ENCODE assay signal across 13 cellular contexts in the genomic region with DNA sequence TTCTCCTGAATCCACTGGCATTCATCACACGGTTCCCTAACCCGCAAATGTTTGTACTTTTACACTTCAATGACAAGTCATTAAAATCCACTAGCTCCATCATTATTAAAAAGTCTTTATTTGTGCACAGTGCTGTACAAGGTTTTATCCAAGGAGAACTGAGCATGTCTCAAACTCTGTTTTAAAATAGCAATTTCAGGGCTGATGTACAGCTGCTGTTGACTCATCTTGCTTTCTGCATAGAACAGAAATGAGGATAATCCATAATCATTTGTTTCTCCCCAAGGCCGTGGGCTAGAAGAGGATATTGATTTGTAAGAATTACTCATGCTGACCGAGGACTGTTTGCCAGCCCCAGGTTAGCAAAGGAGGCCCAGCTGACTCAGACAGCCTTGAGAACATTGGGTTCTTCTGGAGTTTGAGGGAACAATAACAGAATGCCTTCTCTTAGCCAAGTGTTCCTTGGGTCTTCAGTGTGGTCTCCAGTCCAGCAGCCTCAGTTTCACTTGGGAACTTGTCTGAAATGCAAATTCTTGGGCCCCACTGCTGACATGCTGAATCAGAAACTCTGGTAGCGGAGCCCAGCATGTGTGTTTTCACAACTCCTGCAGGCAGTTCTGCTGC.
DNase-seq lines count a peak whose midpoint lies in the region; ATAC-seq, FAIRE-seq and TF ChIP-seq lines count a peak whose summit lies in the region.
"Had no signal": no experiment of that assay in that cellular context is flagged by ENCODE, and none has a peak within 500 bp of the region (broad histone marks: within the 10 kb centered on the region; RNA-seq: fewer than 3 reads in every experiment).

No MANE protein-coding gene starts in this region.

- H3K4me2 ChIP-seq in GM23338, result 0 out of 2 replicates have a peak overlapping the region, but pooled peaks have one; percentile 55

- no peak overlapping the region for H3K27ac ChIP-seq in GM23338 (ENCODE audit: low read depth)
- peak overlapping the region in 1 of 4 donors; percentile 20 for H3K27ac ChIP-seq in pancreas
- H3K27ac ChIP-seq: esophagus squamous epithelium had no signal

- H3K36me3 ChIP-seq in GM23338 (ENCODE audit: insufficient read depth), result no peaks in the 10 kb centered on the region
- no peaks in the 10 kb centered on the region for H3K36me3 ChIP-seq in pancreas
- H3K36me3 ChIP-seq: esophagus squamous epithelium had no signal

- no peak overlapping the region for H3K4me3 Mint-ChIP-seq in GM23338
- no peak overlapping the region for H3K4me3 Mint-ChIP-seq in effector memory CD8-positive, alpha-beta T cell
- H3K4me3 Mint-ChIP-seq: nephron progenitor cell had no signal

- no peak overlapping the region for H3K4me3 ChIP-seq in GM23338
- no peak overlapping the region for H3K4me3 ChIP-seq in fibroblast of mammary gland (ENCODE audit: control insufficient read depth, low read depth, low read length)
- H3K4me3 ChIP-seq in pancreas, result no peak overlapping the region
- H3K4me3 ChIP-seq: esophagus squamous epithelium had no signal

- peaks cover 5% of the 10 kb centered on the region; the same call in 1 of the 2 replicates for H3K9me2 ChIP-seq in GM23338 (ENCODE audit: insufficient read depth)

- WGBS in pancreas, 2 donors, result 32 to 36% methylated on average over 5 of the region's 5 CpGs

- H4K20me1 ChIP-seq in GM23338 (replicated peaks; ENCODE audit: insufficient read depth), result no peaks in the 10 kb centered on the region

- no peak overlapping the region for H3K27ac Mint-ChIP-seq in GM23338
- H3K27ac Mint-ChIP-seq in effector memory CD8-positive, alpha-beta T cell, result no peak overlapping the region
- H3K27ac Mint-ChIP-seq: nephron progenitor cell had no signal

- H3K27me3 ChIP-seq in GM23338 (ENCODE audit: insufficient read depth) (no peaks in the 10 kb centered on the region), pancreas (no peaks in the 10 kb centered on the region)
- H3K27me3 ChIP-seq: esophagus squamous epithelium had no signal

- no peak for TF ChIP-seq CTCF in GM23338 (conservative IDR thresholded peaks at IDR 0.05; ENCODE audit: low read depth in 2 of 2)
- no peak for TF ChIP-seq CTCF in fibroblast of mammary gland (conservative IDR thresholded peaks at IDR 0.05; ENCODE audit: control insufficient read depth, insufficient read depth, low read depth, low read length)
- no peak for TF ChIP-seq CTCF in pancreas (IDR thresholded peaks at IDR 0.05)

- H3K36me3 Mint-ChIP-seq in GM23338 (ENCODE audit: low read depth), result no peaks in the 10 kb centered on the region
- H3K36me3 Mint-ChIP-seq in effector memory CD8-positive, alpha-beta T cell (ENCODE audit: insufficient read depth), result no peaks in the 10 kb centered on the region

- DNase-seq in GM23338 (ENCODE audit: low spot score), result no peak
- peak; percentile 98 for DNase-seq in amniotic epithelial cell (ENCODE audit: low read depth)
- DNase-seq in fibroblast of mammary gland (ENCODE audit: low read depth), result peak; percentile 100
- peak in 3 of 6 donors; percentile 53 to 74 (median 56) for DNase-seq in pancreas
- DNase-seq in effector memory CD8-positive, alpha-beta T cell, result no peak
- no peak for DNase-seq in NCI-H2029 treated with DMSO at 0.1 percent for 48 hours (lab: John Stamatoyannopoulos, UW)
- DNase-seq: AML-193, aorta, esophagus squamous epithelium, left cardiac atrium had no signal

- no peaks in the 10 kb centered on the region for H3K79me2 ChIP-seq in GM23338 (replicated peaks; ENCODE audit: insufficient read depth)

- H3K4me1 Mint-ChIP-seq in GM23338, result peaks cover 26% of the 10 kb centered on the region
- no peaks in the 10 kb centered on the region for H3K4me1 Mint-ChIP-seq in effector memory CD8-positive, alpha-beta T cell (ENCODE audit: low read depth in 2 of 2)

- peaks cover 4% of the 10 kb centered on the region; the same call in 1 of the 3 replicates for H3K9me3 Mint-ChIP-seq in GM23338
- H3K9me3 Mint-ChIP-seq in effector memory CD8-positive, alpha-beta T cell, result no peaks in the 10 kb centered on the region
- H3K9me3 Mint-ChIP-seq: nephron progenitor cell had no signal

- peaks cover 17% of the 10 kb centered on the region for H3K27me3 Mint-ChIP-seq in GM23338 (ENCODE audit: insufficient read depth, low read depth, poor library complexity)
- peaks cover 0 to 21% of the 10 kb centered on the region in 2 donors for H3K27me3 Mint-ChIP-seq in effector memory CD8-positive, alpha-beta T cell

- no peaks in the 10 kb centered on the region for H3K9me3 ChIP-seq in pancreas
- H3K9me3 ChIP-seq: esophagus squamous epithelium had no signal

- H2AFZ ChIP-seq in GM23338, result no peak overlapping the region; the same call in 1 of the 2 replicates

- no peak for FAIRE-seq in pancreas (lab: Jason Lieb, UNC)

- intact Hi-C loops in pancreas (cut with DNase I), result no loop called here

- ATAC-seq in GM23338 (no peak), pancreas (peak; percentile 82 to 92 (median 90)), GM21717 (IDR thresholded peaks at IDR 0.05; ENCODE audit: unreplicated experiment) (no peak), HG02973 (IDR thresholded peaks at IDR 0.05; ENCODE audit: unreplicated experiment) (no peak)
- no peak for ATAC-seq in effector memory CD8-positive, alpha-beta T cell (replicated peaks)
- ATAC-seq: left cardiac atrium had no signal

- H3F3A ChIP-seq in GM23338 (replicated peaks; ENCODE audit: low read depth), result no peaks in the 10 kb centered on the region

- peaks cover 18% of the 10 kb centered on the region for H3K4me1 ChIP-seq in GM23338 (ENCODE audit: insufficient read depth)
- peaks cover 0 to 11% (median 10%) of the 10 kb centered on the region in 3 donors for H3K4me1 ChIP-seq in pancreas

TF ChIP-seq in GM23338, 12 proteins besides CTCF, POLR2A, EP300 and RAD21 (continues in another document):
- no peak for TF ChIP-seq JUNB (IDR thresholded peaks at IDR 0.05; ENCODE audit: unreplicated experiment)
- TF ChIP-seq ZNF331 (CRISPR knock-in tag; IDR thresholded peaks at IDR 0.05; ENCODE audit: low read depth), result no peak
- TF ChIP-seq NANOG (IDR thresholded peaks at IDR 0.05; ENCODE audit: borderline replicate concordance), result no peak
- TF ChIP-seq, protein P1, sequence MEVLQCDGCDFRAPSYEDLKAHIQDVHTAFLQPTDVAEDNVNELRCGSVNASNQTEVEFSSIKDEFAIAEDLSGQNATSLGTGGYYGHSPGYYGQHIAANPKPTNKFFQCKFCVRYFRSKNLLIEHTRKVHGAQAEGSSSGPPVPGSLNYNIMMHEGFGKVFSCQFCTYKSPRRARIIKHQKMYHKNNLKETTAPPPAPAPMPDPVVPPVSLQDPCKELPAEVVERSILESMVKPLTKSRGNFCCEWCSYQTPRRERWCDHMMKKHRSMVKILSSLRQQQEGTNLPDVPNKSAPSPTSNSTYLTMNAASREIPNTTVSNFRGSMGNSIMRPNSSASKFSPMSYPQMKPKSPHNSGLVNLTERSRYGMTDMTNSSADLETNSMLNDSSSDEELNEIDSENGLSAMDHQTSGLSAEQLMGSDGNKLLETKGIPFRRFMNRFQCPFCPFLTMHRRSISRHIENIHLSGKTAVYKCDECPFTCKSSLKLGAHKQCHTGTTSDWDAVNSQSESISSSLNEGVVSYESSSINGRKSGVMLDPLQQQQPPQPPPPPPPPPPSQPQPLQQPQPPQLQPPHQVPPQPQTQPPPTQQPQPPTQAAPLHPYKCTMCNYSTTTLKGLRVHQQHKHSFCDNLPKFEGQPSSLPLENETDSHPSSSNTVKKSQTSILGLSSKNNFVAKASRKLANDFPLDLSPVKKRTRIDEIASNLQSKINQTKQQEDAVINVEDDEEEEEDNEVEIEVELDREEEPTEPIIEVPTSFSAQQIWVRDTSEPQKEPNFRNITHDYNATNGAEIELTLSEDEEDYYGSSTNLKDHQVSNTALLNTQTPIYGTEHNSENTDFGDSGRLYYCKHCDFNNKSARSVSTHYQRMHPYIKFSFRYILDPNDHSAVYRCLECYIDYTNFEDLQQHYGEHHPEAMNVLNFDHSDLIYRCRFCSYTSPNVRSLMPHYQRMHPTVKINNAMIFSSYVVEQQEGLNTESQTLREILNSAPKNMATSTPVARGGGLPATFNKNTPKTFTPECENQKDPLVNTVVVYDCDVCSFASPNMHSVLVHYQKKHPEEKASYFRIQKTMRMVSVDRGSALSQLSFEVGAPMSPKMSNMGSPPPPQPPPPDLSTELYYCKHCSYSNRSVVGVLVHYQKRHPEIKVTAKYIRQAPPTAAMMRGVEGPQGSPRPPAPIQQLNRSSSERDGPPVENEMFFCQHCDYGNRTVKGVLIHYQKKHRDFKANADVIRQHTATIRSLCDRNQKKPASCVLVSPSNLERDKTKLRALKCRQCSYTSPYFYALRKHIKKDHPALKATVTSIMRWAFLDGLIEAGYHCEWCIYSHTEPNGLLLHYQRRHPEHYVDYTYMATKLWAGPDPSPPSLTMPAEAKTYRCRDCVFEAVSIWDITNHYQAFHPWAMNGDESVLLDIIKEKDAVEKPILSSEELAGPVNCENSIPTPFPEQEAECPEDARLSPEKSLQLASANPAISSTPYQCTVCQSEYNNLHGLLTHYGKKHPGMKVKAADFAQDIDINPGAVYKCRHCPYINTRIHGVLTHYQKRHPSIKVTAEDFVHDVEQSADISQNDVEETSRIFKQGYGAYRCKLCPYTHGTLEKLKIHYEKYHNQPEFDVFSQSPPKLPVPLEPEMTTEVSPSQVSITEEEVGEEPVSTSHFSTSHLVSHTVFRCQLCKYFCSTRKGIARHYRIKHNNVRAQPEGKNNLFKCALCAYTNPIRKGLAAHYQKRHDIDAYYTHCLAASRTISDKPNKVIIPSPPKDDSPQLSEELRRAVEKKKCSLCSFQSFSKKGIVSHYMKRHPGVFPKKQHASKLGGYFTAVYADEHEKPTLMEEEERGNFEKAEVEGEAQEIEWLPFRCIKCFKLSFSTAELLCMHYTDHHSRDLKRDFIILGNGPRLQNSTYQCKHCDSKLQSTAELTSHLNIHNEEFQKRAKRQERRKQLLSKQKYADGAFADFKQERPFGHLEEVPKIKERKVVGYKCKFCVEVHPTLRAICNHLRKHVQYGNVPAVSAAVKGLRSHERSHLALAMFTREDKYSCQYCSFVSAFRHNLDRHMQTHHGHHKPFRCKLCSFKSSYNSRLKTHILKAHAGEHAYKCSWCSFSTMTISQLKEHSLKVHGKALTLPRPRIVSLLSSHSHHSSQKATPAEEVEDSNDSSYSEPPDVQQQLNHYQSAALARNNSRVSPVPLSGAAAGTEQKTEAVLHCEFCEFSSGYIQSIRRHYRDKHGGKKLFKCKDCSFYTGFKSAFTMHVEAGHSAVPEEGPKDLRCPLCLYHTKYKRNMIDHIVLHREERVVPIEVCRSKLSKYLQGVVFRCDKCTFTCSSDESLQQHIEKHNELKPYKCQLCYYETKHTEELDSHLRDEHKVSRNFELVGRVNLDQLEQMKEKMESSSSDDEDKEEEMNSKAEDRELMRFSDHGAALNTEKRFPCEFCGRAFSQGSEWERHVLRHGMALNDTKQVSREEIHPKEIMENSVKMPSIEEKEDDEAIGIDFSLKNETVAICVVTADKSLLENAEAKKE (CRISPR knock-in tag; IDR thresholded peaks at IDR 0.05), result no peak
- no peak for TF ChIP-seq POLR2AphosphoS5 (IDR thresholded peaks at IDR 0.05; ENCODE audit: low read depth)
- TF ChIP-seq STAT1 (IDR thresholded peaks at IDR 0.05; ENCODE audit: unreplicated experiment), result no peak
- no peak for TF ChIP-seq CREB1 (CRISPR knock-in tag; IDR thresholded peaks at IDR 0.05; ENCODE audit: low read depth)

Comparison
In these comparisons a context has a peak if more than half of its experiments do, and no peak if none do; other contexts are left out.
1. ATAC-seq: peak in pancreas (4 of 4); none in GM23338 (single experiment), effector memory CD8-positive, alpha-beta T cell (single experiment), GM21717 (single experiment) and HG02973 (single experiment).
2. DNase-seq: peak in amniotic epithelial cell (single experiment) and fibroblast of mammary gland (single experiment); none in GM23338 (single experiment), effector memory CD8-positive, alpha-beta T cell (0 of 3) and NCI-H2029 treated with DMSO at 0.1 percent for 48 hours (single experiment).